ENCODE assay signal across 1 cellular context in genomic region chr5:129244478-129244877, GRCh38.
TF ChIP-seq lines count a peak whose summit lies in the region.

No MANE protein-coding gene starts in this region.

TF ChIP-seq in endothelial cell of umbilical vein, 7 proteins besides CTCF, POLR2A, EP300 and RAD21 (continued from another document):
- TF ChIP-seq JUN (IDR thresholded peaks at IDR 0.05; ENCODE audit: borderline replicate concordance, insufficient read depth, insufficient read length, low read depth) (no peak), POLR2AphosphoS5 (IDR thresholded peaks at IDR 0.05; ENCODE audit: insufficient read depth, low read depth, low read length) (no peak), EZH2 (IDR thresholded peaks at IDR 0.05; ENCODE audit: borderline replicate concordance, low read depth, low read length, severe bottlenecking) (no peak)
